1 cellular context compared by ENCODE assay signal in genomic region chr6:44092312-44092884, GRCh38.
A peak's percentile ranks its signal among the peaks of the same experiment; 100 is the strongest.
TF ChIP-seq lines count a peak whose summit lies in the region.

No MANE protein-coding gene starts in this region.

TF ChIP-seq in HepG2, 621 proteins besides CTCF, POLR2A, EP300 and RAD21 (continued from another document and continues in another):
- 0 out of 2 replicates have a peak, but pooled peaks have one; percentile 33 for TF ChIP-seq ZNF264 (CRISPR knock-in tag; IDR thresholded peaks at IDR 0.05)
- TF ChIP-seq ATRX (CRISPR knock-in tag; IDR thresholded peaks at IDR 0.05; ENCODE audit: borderline replicate concordance), result no peak
- TF ChIP-seq KDM4B (CRISPR knock-in tag; IDR thresholded peaks at IDR 0.05), result no peak; the same call in 1 of the 2 replicates
- peak; percentile 70 for TF ChIP-seq PHF5A (CRISPR knock-in tag; IDR thresholded peaks at IDR 0.05; ENCODE audit: low read depth, unreplicated experiment)
- TF ChIP-seq, protein P1, sequence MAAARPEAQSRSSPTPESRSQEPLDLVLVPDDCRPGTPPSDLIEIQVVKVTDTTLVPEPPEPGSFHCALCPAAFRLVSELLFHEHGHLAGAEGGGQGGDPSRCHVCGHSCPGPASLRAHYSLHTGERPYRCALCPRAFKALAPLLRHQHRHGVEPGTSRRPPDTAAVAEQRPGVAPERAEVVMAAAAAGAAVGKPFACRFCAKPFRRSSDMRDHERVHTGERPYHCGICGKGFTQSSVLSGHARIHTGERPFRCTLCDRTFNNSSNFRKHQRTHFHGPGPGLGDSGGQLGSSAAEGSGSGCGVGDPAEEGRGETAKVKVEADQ (CRISPR knock-in tag; IDR thresholded peaks at IDR 0.05; ENCODE audit: borderline replicate concordance), result no peak; the same call in 1 of the 2 replicates
- TF ChIP-seq ZNF205 (CRISPR knock-in tag; IDR thresholded peaks at IDR 0.05), result peak; percentile 85
- TF ChIP-seq EEA1 (CRISPR knock-in tag; IDR thresholded peaks at IDR 0.05; ENCODE audit: borderline replicate concordance), result no peak
- TF ChIP-seq ZFY (CRISPR knock-in tag; IDR thresholded peaks at IDR 0.05), result no peak
- TF ChIP-seq NFYC (CRISPR knock-in tag; IDR thresholded peaks at IDR 0.05), result no peak; the same call in 1 of the 2 replicates
- TF ChIP-seq ARNT (IDR thresholded peaks at IDR 0.05), result no peak
- TF ChIP-seq TBL1XR1 (IDR thresholded peaks at IDR 0.05; ENCODE audit: borderline replicate concordance, low read length, partially characterized antibody), result no peak
- TF ChIP-seq ZMYM2 (CRISPR knock-in tag; IDR thresholded peaks at IDR 0.05), result peak; percentile 98
- no peak for TF ChIP-seq ZC3H4 (CRISPR knock-in tag; IDR thresholded peaks at IDR 0.05; ENCODE audit: borderline replicate concordance)
- TF ChIP-seq CREB1 (IDR thresholded peaks at IDR 0.05), result no peak
- no peak for TF ChIP-seq CREB1 (CRISPR knock-in tag; IDR thresholded peaks at IDR 0.05)
- no peak for TF ChIP-seq TAF15 (IDR thresholded peaks at IDR 0.05; ENCODE audit: low read depth, low read length, poor library complexity, severe bottlenecking)
- TF ChIP-seq CAMTA2 (CRISPR knock-in tag; IDR thresholded peaks at IDR 0.05; ENCODE audit: borderline replicate concordance), result no peak
- TF ChIP-seq RFX1 (IDR thresholded peaks at IDR 0.05), result no peak
- TF ChIP-seq SNAPC2 (CRISPR knock-in tag; IDR thresholded peaks at IDR 0.05), result 0 out of 2 replicates have a peak, but pooled peaks have one; percentile 61
- TF ChIP-seq ZNF354B (CRISPR knock-in tag; IDR thresholded peaks at IDR 0.05), result no peak
- TF ChIP-seq ZNF749 (CRISPR knock-in tag; IDR thresholded peaks at IDR 0.05; ENCODE audit: borderline replicate concordance), result no peak
- peak; percentile 97 for TF ChIP-seq FOXA3 (CRISPR knock-in tag; IDR thresholded peaks at IDR 0.05)
- TF ChIP-seq CCDC6 (CRISPR knock-in tag; IDR thresholded peaks at IDR 0.05), result peak; percentile 43; the same call in 1 of the 2 replicates
- TF ChIP-seq ZNF510 (CRISPR knock-in tag; IDR thresholded peaks at IDR 0.05; ENCODE audit: low read depth), result 0 out of 2 replicates have a peak, but pooled peaks have one; percentile 37
- peak; percentile 41; the same call in 1 of the 2 replicates for TF ChIP-seq ZNF556 (CRISPR knock-in tag; IDR thresholded peaks at IDR 0.05; ENCODE audit: borderline replicate concordance)
- no peak for TF ChIP-seq SIX4 (CRISPR knock-in tag; IDR thresholded peaks at IDR 0.05)
- 0 out of 2 replicates have a peak, but pooled peaks have one; percentile 23 for TF ChIP-seq TFE3 (CRISPR knock-in tag; IDR thresholded peaks at IDR 0.05)
- no peak; the same call in 1 of the 2 replicates for TF ChIP-seq ELF4 (CRISPR knock-in tag; IDR thresholded peaks at IDR 0.05; ENCODE audit: borderline replicate concordance)
- no peak for TF ChIP-seq ZNF382 (CRISPR knock-in tag; IDR thresholded peaks at IDR 0.05; ENCODE audit: borderline replicate concordance)
- TF ChIP-seq FOXJ3 (CRISPR knock-in tag; IDR thresholded peaks at IDR 0.05; ENCODE audit: borderline replicate concordance), result peak; percentile 93
- peak; percentile 62 for TF ChIP-seq YEATS4 (CRISPR knock-in tag; IDR thresholded peaks at IDR 0.05; ENCODE audit: borderline replicate concordance)
- peak; percentile 68; the same call in 1 of the 2 replicates for TF ChIP-seq ZBTB26 (CRISPR knock-in tag; IDR thresholded peaks at IDR 0.05; ENCODE audit: borderline replicate concordance)
- peak; percentile 44; the same call in 1 of the 2 replicates for TF ChIP-seq SP4 (CRISPR knock-in tag; IDR thresholded peaks at IDR 0.05)
- no peak for TF ChIP-seq FOXM1 (CRISPR knock-in tag; IDR thresholded peaks at IDR 0.05)
- TF ChIP-seq, protein P2, sequence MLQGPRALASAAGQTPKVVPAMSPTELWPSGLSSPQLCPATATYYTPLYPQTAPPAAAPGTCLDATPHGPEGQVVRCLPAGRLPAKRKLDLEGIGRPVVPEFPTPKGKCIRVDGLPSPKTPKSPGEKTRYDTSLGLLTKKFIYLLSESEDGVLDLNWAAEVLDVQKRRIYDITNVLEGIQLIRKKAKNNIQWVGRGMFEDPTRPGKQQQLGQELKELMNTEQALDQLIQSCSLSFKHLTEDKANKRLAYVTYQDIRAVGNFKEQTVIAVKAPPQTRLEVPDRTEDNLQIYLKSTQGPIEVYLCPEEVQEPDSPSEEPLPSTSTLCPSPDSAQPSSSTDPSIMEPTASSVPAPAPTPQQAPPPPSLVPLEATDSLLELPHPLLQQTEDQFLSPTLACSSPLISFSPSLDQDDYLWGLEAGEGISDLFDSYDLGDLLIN (CRISPR knock-in tag; IDR thresholded peaks at IDR 0.05; ENCODE audit: borderline replicate concordance), result no peak
- TF ChIP-seq HHEX (CRISPR knock-in tag; IDR thresholded peaks at IDR 0.05), result no peak
- no peak for TF ChIP-seq ZNF207 (IDR thresholded peaks at IDR 0.05; ENCODE audit: borderline replicate concordance)
- peak; percentile 87 for TF ChIP-seq BCL6 (CRISPR knock-in tag; IDR thresholded peaks at IDR 0.05)
- no peak for TF ChIP-seq ZNF562 (CRISPR knock-in tag; IDR thresholded peaks at IDR 0.05; ENCODE audit: borderline replicate concordance)
- no peak for TF ChIP-seq HES4 (CRISPR knock-in tag; IDR thresholded peaks at IDR 0.05; ENCODE audit: borderline replicate concordance)
- no peak for TF ChIP-seq ZNF674 (CRISPR knock-in tag; IDR thresholded peaks at IDR 0.05; ENCODE audit: low read depth)
- no peak for TF ChIP-seq ZNF773 (CRISPR knock-in tag; IDR thresholded peaks at IDR 0.05; ENCODE audit: borderline replicate concordance)
- TF ChIP-seq, protein P3, sequence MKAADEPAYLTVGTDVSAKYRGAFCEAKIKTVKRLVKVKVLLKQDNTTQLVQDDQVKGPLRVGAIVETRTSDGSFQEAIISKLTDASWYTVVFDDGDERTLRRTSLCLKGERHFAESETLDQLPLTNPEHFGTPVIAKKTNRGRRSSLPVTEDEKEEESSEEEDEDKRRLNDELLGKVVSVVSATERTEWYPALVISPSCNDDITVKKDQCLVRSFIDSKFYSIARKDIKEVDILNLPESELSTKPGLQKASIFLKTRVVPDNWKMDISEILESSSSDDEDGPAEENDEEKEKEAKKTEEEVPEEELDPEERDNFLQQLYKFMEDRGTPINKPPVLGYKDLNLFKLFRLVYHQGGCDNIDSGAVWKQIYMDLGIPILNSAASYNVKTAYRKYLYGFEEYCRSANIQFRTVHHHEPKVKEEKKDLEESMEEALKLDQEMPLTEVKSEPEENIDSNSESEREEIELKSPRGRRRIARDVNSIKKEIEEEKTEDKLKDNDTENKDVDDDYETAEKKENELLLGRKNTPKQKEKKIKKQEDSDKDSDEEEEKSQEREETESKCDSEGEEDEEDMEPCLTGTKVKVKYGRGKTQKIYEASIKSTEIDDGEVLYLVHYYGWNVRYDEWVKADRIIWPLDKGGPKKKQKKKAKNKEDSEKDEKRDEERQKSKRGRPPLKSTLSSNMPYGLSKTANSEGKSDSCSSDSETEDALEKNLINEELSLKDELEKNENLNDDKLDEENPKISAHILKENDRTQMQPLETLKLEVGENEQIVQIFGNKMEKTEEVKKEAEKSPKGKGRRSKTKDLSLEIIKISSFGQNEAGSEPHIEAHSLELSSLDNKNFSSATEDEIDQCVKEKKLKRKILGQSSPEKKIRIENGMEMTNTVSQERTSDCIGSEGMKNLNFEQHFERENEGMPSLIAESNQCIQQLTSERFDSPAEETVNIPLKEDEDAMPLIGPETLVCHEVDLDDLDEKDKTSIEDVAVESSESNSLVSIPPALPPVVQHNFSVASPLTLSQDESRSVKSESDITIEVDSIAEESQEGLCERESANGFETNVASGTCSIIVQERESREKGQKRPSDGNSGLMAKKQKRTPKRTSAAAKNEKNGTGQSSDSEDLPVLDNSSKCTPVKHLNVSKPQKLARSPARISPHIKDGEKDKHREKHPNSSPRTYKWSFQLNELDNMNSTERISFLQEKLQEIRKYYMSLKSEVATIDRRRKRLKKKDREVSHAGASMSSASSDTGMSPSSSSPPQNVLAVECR (CRISPR knock-in tag; IDR thresholded peaks at IDR 0.05; ENCODE audit: borderline replicate concordance), result peak; percentile 33; the same call in 1 of the 2 replicates
- TF ChIP-seq, protein P4, sequence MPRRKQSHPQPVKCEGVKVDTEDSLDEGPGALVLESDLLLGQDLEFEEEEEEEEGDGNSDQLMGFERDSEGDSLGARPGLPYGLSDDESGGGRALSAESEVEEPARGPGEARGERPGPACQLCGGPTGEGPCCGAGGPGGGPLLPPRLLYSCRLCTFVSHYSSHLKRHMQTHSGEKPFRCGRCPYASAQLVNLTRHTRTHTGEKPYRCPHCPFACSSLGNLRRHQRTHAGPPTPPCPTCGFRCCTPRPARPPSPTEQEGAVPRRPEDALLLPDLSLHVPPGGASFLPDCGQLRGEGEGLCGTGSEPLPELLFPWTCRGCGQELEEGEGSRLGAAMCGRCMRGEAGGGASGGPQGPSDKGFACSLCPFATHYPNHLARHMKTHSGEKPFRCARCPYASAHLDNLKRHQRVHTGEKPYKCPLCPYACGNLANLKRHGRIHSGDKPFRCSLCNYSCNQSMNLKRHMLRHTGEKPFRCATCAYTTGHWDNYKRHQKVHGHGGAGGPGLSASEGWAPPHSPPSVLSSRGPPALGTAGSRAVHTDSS (CRISPR knock-in tag; conservative IDR thresholded peaks at IDR 0.05), result no peak
- TF ChIP-seq, protein P5, sequence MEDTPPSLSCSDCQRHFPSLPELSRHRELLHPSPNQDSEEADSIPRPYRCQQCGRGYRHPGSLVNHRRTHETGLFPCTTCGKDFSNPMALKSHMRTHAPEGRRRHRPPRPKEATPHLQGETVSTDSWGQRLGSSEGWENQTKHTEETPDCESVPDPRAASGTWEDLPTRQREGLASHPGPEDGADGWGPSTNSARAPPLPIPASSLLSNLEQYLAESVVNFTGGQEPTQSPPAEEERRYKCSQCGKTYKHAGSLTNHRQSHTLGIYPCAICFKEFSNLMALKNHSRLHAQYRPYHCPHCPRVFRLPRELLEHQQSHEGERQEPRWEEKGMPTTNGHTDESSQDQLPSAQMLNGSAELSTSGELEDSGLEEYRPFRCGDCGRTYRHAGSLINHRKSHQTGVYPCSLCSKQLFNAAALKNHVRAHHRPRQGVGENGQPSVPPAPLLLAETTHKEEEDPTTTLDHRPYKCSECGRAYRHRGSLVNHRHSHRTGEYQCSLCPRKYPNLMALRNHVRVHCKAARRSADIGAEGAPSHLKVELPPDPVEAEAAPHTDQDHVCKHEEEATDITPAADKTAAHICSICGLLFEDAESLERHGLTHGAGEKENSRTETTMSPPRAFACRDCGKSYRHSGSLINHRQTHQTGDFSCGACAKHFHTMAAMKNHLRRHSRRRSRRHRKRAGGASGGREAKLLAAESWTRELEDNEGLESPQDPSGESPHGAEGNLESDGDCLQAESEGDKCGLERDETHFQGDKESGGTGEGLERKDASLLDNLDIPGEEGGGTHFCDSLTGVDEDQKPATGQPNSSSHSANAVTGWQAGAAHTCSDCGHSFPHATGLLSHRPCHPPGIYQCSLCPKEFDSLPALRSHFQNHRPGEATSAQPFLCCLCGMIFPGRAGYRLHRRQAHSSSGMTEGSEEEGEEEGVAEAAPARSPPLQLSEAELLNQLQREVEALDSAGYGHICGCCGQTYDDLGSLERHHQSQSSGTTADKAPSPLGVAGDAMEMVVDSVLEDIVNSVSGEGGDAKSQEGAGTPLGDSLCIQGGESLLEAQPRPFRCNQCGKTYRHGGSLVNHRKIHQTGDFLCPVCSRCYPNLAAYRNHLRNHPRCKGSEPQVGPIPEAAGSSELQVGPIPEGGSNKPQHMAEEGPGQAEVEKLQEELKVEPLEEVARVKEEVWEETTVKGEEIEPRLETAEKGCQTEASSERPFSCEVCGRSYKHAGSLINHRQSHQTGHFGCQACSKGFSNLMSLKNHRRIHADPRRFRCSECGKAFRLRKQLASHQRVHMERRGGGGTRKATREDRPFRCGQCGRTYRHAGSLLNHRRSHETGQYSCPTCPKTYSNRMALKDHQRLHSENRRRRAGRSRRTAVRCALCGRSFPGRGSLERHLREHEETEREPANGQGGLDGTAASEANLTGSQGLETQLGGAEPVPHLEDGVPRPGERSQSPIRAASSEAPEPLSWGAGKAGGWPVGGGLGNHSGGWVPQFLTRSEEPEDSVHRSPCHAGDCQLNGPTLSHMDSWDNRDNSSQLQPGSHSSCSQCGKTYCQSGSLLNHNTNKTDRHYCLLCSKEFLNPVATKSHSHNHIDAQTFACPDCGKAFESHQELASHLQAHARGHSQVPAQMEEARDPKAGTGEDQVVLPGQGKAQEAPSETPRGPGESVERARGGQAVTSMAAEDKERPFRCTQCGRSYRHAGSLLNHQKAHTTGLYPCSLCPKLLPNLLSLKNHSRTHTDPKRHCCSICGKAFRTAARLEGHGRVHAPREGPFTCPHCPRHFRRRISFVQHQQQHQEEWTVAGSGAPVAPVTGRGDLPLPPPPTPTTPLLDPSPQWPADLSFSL (CRISPR knock-in tag; IDR thresholded peaks at IDR 0.05), result no peak
- TF ChIP-seq, protein P6, sequence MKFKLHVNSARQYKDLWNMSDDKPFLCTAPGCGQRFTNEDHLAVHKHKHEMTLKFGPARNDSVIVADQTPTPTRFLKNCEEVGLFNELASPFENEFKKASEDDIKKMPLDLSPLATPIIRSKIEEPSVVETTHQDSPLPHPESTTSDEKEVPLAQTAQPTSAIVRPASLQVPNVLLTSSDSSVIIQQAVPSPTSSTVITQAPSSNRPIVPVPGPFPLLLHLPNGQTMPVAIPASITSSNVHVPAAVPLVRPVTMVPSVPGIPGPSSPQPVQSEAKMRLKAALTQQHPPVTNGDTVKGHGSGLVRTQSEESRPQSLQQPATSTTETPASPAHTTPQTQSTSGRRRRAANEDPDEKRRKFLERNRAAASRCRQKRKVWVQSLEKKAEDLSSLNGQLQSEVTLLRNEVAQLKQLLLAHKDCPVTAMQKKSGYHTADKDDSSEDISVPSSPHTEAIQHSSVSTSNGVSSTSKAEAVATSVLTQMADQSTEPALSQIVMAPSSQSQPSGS (CRISPR knock-in tag; IDR thresholded peaks at IDR 0.05), result peak; percentile 63
